Comparison of ENCODE assay signal across 1 cellular context in genomic region chr22:49291169-49291568, GRCh38.
TF ChIP-seq lines count a peak whose summit lies in the region.

No MANE protein-coding gene starts in this region.

TF ChIP-seq in HepG2, 621 proteins besides CTCF, POLR2A, EP300 and RAD21 (continued from another document):
- TF ChIP-seq CREBL2 (CRISPR knock-in tag; IDR thresholded peaks at IDR 0.05; ENCODE audit: borderline replicate concordance) (no peak), MEF2D (CRISPR knock-in tag; IDR thresholded peaks at IDR 0.05) (no peak), ZNF160 (CRISPR knock-in tag; IDR thresholded peaks at IDR 0.05) (no peak), ZGPAT (CRISPR knock-in tag; IDR thresholded peaks at IDR 0.05) (no peak), ZHX1 (CRISPR knock-in tag; IDR thresholded peaks at IDR 0.05; ENCODE audit: low read depth) (no peak), ZBTB42 (CRISPR knock-in tag; IDR thresholded peaks at IDR 0.05) (no peak), RFXAP (CRISPR knock-in tag; IDR thresholded peaks at IDR 0.05; ENCODE audit: borderline replicate concordance) (no peak), ZNF83 (CRISPR knock-in tag; IDR thresholded peaks at IDR 0.05; ENCODE audit: borderline replicate concordance) (no peak), ZNF275 (CRISPR knock-in tag; IDR thresholded peaks at IDR 0.05; ENCODE audit: borderline replicate concordance) (no peak), ZMYM4 (CRISPR knock-in tag; IDR thresholded peaks at IDR 0.05) (no peak), BRCA1 (CRISPR knock-in tag; IDR thresholded peaks at IDR 0.05) (no peak), ZMYM2 (CRISPR knock-in tag; IDR thresholded peaks at IDR 0.05) (no peak), E2F5 (CRISPR knock-in tag; conservative IDR thresholded peaks at IDR 0.05) (no peak), ZNF703 (CRISPR knock-in tag; IDR thresholded peaks at IDR 0.05; ENCODE audit: borderline replicate concordance) (no peak), PPARG (CRISPR knock-in tag; conservative IDR thresholded peaks at IDR 0.05) (no peak), BRD4 (CRISPR knock-in tag; IDR thresholded peaks at IDR 0.05) (no peak)
